In genomic region chr12:6507102-6507998, GRCh38 we compare ENCODE assay signal across 2 cellular contexts.
TF ChIP-seq lines count a peak whose summit lies in the region.

No MANE protein-coding gene starts in this region.

TF ChIP-seq in A549, 52 proteins besides CTCF, POLR2A, EP300 and RAD21:
- no peak for TF ChIP-seq EHF (CRISPR knock-in tag; IDR thresholded peaks at IDR 0.05)
- no peak for TF ChIP-seq EHMT2 (IDR thresholded peaks at IDR 0.05; ENCODE audit: low read depth)
- no peak for TF ChIP-seq JUN (IDR thresholded peaks at IDR 0.05)
- no peak for TF ChIP-seq HEYL (CRISPR knock-in tag; IDR thresholded peaks at IDR 0.05)
- no peak for TF ChIP-seq PBX3 (IDR thresholded peaks at IDR 0.05)
- no peak for TF ChIP-seq ESRRA (IDR thresholded peaks at IDR 0.05; ENCODE audit: borderline replicate concordance, low read length)

TF ChIP-seq in IMR-90, 13 proteins besides CTCF, POLR2A, EP300 and RAD21:
- TF ChIP-seq CEBPB (IDR thresholded peaks at IDR 0.05; ENCODE audit: low read depth, low read length) (peak; percentile 22; the same call in 1 of the 2 replicates), FOS (IDR thresholded peaks at IDR 0.05; ENCODE audit: low read depth, low read length) (no peak), MAZ (IDR thresholded peaks at IDR 0.05; ENCODE audit: borderline replicate concordance, low read depth, low read length) (no peak), BHLHE40 (IDR thresholded peaks at IDR 0.05; ENCODE audit: low read depth, low read length) (no peak)
